1 cellular context compared by ENCODE assay signal in the genomic region with DNA sequence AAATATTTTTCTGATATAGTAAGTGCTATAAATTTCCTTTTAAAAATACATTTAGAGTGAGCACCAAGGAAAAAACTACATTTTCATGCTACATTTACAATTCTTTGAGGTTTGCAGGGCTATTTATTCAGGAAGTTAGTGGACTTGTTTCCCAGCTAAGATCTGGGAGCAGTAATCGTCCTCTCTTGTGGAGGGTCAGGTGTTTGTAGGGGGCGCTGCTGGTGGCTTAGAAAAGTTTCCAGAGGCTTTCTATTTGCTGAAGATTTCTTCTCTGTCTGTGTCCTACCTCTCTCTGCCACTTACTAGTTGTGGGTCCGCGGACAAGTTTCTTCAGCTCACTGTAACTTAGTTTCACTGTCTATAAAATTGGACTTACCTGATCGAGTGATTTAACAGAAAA.
TF ChIP-seq lines count a peak whose summit lies in the region.

No MANE protein-coding gene starts in this region.

TF ChIP-seq in HepG2, 621 proteins besides CTCF, POLR2A, EP300 and RAD21 (continued from another document):
- TF ChIP-seq, protein P1, sequence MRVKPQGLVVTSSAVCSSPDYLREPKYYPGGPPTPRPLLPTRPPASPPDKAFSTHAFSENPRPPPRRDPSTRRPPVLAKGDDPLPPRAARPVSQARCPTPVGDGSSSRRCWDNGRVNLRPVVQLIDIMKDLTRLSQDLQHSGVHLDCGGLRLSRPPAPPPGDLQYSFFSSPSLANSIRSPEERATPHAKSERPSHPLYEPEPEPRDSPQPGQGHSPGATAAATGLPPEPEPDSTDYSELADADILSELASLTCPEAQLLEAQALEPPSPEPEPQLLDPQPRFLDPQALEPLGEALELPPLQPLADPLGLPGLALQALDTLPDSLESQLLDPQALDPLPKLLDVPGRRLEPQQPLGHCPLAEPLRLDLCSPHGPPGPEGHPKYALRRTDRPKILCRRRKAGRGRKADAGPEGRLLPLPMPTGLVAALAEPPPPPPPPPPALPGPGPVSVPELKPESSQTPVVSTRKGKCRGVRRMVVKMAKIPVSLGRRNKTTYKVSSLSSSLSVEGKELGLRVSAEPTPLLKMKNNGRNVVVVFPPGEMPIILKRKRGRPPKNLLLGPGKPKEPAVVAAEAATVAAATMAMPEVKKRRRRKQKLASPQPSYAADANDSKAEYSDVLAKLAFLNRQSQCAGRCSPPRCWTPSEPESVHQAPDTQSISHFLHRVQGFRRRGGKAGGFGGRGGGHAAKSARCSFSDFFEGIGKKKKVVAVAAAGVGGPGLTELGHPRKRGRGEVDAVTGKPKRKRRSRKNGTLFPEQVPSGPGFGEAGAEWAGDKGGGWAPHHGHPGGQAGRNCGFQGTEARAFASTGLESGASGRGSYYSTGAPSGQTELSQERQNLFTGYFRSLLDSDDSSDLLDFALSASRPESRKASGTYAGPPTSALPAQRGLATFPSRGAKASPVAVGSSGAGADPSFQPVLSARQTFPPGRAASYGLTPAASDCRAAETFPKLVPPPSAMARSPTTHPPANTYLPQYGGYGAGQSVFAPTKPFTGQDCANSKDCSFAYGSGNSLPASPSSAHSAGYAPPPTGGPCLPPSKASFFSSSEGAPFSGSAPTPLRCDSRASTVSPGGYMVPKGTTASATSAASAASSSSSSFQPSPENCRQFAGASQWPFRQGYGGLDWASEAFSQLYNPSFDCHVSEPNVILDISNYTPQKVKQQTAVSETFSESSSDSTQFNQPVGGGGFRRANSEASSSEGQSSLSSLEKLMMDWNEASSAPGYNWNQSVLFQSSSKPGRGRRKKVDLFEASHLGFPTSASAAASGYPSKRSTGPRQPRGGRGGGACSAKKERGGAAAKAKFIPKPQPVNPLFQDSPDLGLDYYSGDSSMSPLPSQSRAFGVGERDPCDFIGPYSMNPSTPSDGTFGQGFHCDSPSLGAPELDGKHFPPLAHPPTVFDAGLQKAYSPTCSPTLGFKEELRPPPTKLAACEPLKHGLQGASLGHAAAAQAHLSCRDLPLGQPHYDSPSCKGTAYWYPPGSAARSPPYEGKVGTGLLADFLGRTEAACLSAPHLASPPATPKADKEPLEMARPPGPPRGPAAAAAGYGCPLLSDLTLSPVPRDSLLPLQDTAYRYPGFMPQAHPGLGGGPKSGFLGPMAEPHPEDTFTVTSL (CRISPR knock-in tag; IDR thresholded peaks at IDR 0.05; ENCODE audit: borderline replicate concordance), result no peak
- TF ChIP-seq, protein P2, sequence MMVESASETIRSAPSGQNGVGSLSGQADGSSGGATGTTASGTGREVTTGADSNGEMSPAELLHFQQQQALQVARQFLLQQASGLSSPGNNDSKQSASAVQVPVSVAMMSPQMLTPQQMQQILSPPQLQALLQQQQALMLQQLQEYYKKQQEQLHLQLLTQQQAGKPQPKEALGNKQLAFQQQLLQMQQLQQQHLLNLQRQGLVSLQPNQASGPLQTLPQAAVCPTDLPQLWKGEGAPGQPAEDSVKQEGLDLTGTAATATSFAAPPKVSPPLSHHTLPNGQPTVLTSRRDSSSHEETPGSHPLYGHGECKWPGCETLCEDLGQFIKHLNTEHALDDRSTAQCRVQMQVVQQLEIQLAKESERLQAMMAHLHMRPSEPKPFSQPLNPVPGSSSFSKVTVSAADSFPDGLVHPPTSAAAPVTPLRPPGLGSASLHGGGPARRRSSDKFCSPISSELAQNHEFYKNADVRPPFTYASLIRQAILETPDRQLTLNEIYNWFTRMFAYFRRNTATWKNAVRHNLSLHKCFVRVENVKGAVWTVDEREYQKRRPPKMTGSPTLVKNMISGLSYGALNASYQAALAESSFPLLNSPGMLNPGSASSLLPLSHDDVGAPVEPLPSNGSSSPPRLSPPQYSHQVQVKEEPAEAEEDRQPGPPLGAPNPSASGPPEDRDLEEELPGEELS (CRISPR knock-in tag; IDR thresholded peaks at IDR 0.05), result no peak
- TF ChIP-seq SMARCC2 (IDR thresholded peaks at IDR 0.05) (no peak), JDP2 (CRISPR knock-in tag; IDR thresholded peaks at IDR 0.05; ENCODE audit: borderline replicate concordance) (no peak), IRX3 (CRISPR knock-in tag; IDR thresholded peaks at IDR 0.05; ENCODE audit: borderline replicate concordance, low read depth) (no peak), PTBP1 (IDR thresholded peaks at IDR 0.05; ENCODE audit: low read depth, low read length, poor library complexity, severe bottlenecking) (no peak), SRY (CRISPR knock-in tag; IDR thresholded peaks at IDR 0.05) (no peak), ETV5 (CRISPR knock-in tag; IDR thresholded peaks at IDR 0.05; ENCODE audit: borderline replicate concordance) (no peak), ZNF558 (CRISPR knock-in tag; IDR thresholded peaks at IDR 0.05; ENCODE audit: borderline replicate concordance) (no peak), ATF7 (IDR thresholded peaks at IDR 0.05) (no peak), ATF7 (CRISPR knock-in tag; IDR thresholded peaks at IDR 0.05) (no peak), CCDC6 (CRISPR knock-in tag; IDR thresholded peaks at IDR 0.05) (no peak), ZNF660 (CRISPR knock-in tag; IDR thresholded peaks at IDR 0.05; ENCODE audit: borderline replicate concordance, low read depth) (no peak), ZNF207 (IDR thresholded peaks at IDR 0.05; ENCODE audit: borderline replicate concordance) (no peak)
TF ChIP-seq in HepG2: peak in this region for 0.
